ENCODE assay signal across 21 cellular contexts in the genomic region with DNA sequence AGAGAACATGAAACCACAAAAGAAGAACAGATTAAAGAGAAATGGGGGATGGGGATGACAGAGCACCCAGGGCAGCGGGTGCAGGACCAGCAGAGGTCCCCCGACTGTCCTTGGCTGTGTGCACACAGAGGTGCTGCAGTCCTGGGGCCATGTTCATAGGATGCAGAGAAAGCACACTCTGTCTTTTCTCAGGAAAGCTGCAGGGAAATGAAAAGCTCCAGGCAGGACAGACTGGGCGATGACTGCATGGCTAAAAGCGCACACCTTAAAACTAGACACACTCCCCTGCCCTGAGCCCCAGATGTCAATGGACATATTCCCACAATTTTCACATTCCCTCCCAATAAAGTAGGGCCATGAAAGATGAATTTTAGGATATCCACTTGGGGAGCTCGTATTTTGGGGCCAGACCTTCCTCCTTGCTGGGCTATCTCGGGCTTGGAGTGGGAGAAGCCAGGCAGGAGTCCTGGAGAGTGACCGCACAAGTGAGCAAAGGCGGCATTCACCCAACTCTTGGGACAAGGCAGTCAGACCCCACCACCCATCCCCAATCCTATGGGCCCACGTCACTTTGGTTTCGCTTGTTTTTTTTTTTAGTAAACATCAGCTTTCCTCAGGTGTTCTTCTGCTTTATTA. TPM values are rescaled to one million over a fixed set of nuclear protein-coding genes. Genes with fewer than 3 reads are reported as not detected.
DNase-seq lines count a peak whose midpoint lies in the region; ATAC-seq, FAIRE-seq and TF ChIP-seq lines count a peak whose summit lies in the region.
"Had no signal": no experiment of that assay in that cellular context is flagged by ENCODE, and none has a peak within 500 bp of the region (broad histone marks: within the 10 kb centered on the region; RNA-seq: fewer than 3 reads in every experiment).

No MANE protein-coding gene starts in this region.

- no peak for TF ChIP-seq POLR2A in A549 (IDR thresholded peaks at IDR 0.05; ENCODE audit: low read length)
- TF ChIP-seq POLR2A in H1 (IDR thresholded peaks at IDR 0.05; ENCODE audit: control extremely low read depth in 1 of 2, low read depth in 2 of 2, low read length in 2 of 2), result peak in 1 of 2 experiments; percentile 17; a peak in 1 of 3 replicates
- no peak for TF ChIP-seq POLR2A in ovary (IDR thresholded peaks at IDR 0.05)

- intact Hi-C loops in activated CD4-positive, alpha-beta T cell treated with anti-CD3 and anti-CD28 coated beads, Interleukin-2, amount 10 ng/mL, durations not matched to agents 24 days and 14 days (cut with micrococcal nuclease), result no loop called here
- intact Hi-C loops in ovary (cut with DNase I), result no loop called here

- H4K8ac ChIP-seq in H1 (ENCODE audit: extremely low read depth, insufficient read depth, low read length), result no peak overlapping the region

- no peak overlapping the region for H3K23ac ChIP-seq in H1 (ENCODE audit: insufficient read length)

- no peaks in the 10 kb centered on the region for H3K36me3 Mint-ChIP-seq in activated CD4-positive, alpha-beta T cell treated with anti-CD3 and anti-CD28 coated beads, Interleukin-2, amount 10 ng/mL, durations not matched to agents 24 days and 14 days (ENCODE audit: low read depth)
- H3K36me3 Mint-ChIP-seq in activated T-helper 17 cell treated with anti-CD3 and anti-CD28 coated beads, Interleukin-2, amount 50 U/mL, for 72 hours (ENCODE audit: low read depth), result no peaks in the 10 kb centered on the region

- CTCF ChIA-PET in A549 (lab: Yijun Ruan, JAX), result interaction anchor here (1.4 to 9.2 kb wide), 5 partner anchors 13 to 315 kb away, joined by 6 to 87 read pairs (median 23); a partner anchor contains a TSS
- CTCF ChIA-PET in H1 (lab: Charles Lee; ENCODE audit: partially characterized antibody), result interaction anchor here (1.0 to 4.7 kb wide), 9 partner anchors 9 to 315 kb away, joined by 3 to 65 read pairs (median 23); a partner anchor contains a TSS

- POLR2A ChIA-PET in A549 (lab: Yijun Ruan, JAX) (interaction anchor here (1.0 to 4.0 kb wide), 2 partner anchors 11 to 20 kb away, joined by 3 to 33 read pairs; no protein-coding TSS in a partner anchor), H1 (lab: Charles Lee; ENCODE audit: partially characterized antibody) (interaction anchor here (0.8 to 4.4 kb wide), 3 partner anchors 10 to 14 kb away, joined by 3 to 44 read pairs (median 17); a partner anchor contains a TSS)

- no peak overlapping the region for H2AK5ac ChIP-seq in H1 (ENCODE audit: low read depth, low read length)

- peaks cover 0 to 10% of the 10 kb centered on the region in 2 experiments for H4K20me1 ChIP-seq in H1 (replicated peaks in 1 of 2; ENCODE audit: control insufficient read depth in 1 of 2, insufficient read depth in 2 of 2, low read length in 2 of 2)

- H2BK12ac ChIP-seq in H1 (ENCODE audit: low read depth, low read length), result no peak overlapping the region; the same call in 1 of the 2 replicates

- no peaks in the 10 kb centered on the region for H3K9me3 ChIP-seq in A549
- H3K9me3 ChIP-seq in H1 (ENCODE audit: insufficient read depth in 2 of 2, low read depth in 1 of 2, low read length in 1 of 2), result no peaks in the 10 kb centered on the region
- H3K9me3 ChIP-seq in ovary, result no peaks in the 10 kb centered on the region
- H3K9me3 ChIP-seq: tibial nerve had no signal

- TF ChIP-seq CTCF in A549 (IDR thresholded peaks at IDR 0.05) (no peak), H1 (IDR thresholded peaks at IDR 0.05; ENCODE audit: control extremely low read depth in 1 of 3, insufficient read depth in 1 of 3, low read depth in 1 of 3, low read length in 3 of 3) (no peak), ovary (IDR thresholded peaks at IDR 0.05) (no peak)

- DNase-seq in activated CD4-positive, alpha-beta T cell treated with anti-CD3 and anti-CD28 coated beads for 48 hours, result peak; percentile 1
- no peak for DNase-seq in activated CD4-positive, alpha-beta T cell treated with anti-CD3 and anti-CD28 coated beads, Interleukin-2, amount 10 ng/mL, durations not matched to agents 24 days and 14 days
- DNase-seq in A549 (ENCODE audit: low read depth in 1 of 2, low spot score in 1 of 2), result no peak
- DNase-seq in H1 (ENCODE audit: low read depth in 1 of 2, low spot score in 2 of 2), result no peak
- DNase-seq in ovary, result peak in 3 of 5 donors; percentile 11 to 17 (median 11)
- DNase-seq: activated CD4-positive, alpha-beta T cell treated with anti-CD3 and anti-CD28 coated beads, Interleukin-2, amount 10 ng/mL, durations not matched to agents 7 days and 5 days; activated effector memory CD4-positive, alpha-beta T cell treated with Interleukin-2 at 50 U/mL for 16 hours; C1 segment of cervical spinal cord; kidney glomerular epithelial cell; NCI-H2029 had no signal

- peaks cover 29% of the 10 kb centered on the region for H3K27me3 Mint-ChIP-seq in activated CD4-positive, alpha-beta T cell treated with anti-CD3 and anti-CD28 coated beads, Interleukin-2, amount 10 ng/mL, durations not matched to agents 24 days and 14 days
- peaks cover 30% of the 10 kb centered on the region for H3K27me3 Mint-ChIP-seq in activated T-helper 17 cell treated with anti-CD3 and anti-CD28 coated beads, Interleukin-2, amount 50 U/mL, for 72 hours

- peaks cover 94% of the 10 kb centered on the region for H3K4me1 ChIP-seq in A549
- peaks cover 5 to 12% (median 10%) of the 10 kb centered on the region in 4 experiments for H3K4me1 ChIP-seq in H1 (replicated peaks in 1 of 4; ENCODE audit: control insufficient read depth in 3 of 4, insufficient read depth in 4 of 4, low read length in 3 of 4)
- H3K4me1 ChIP-seq in ovary (ENCODE audit: insufficient read depth), result peaks cover 10% of the 10 kb centered on the region

- H3K23me2 ChIP-seq in H1 (ENCODE audit: low read depth, low read length), result peaks cover 2% of the 10 kb centered on the region; the same call in 1 of the 2 replicates

- H3K27ac ChIP-seq in A549 (peak overlapping the region; percentile 89 to 97), H1 (ENCODE audit: low read depth, low read length) (no peak overlapping the region), ovary (no peak overlapping the region)
- H3K27ac ChIP-seq: hepatocyte, tibial nerve had no signal

- no peak overlapping the region for H2BK120ac ChIP-seq in H1 (replicated peaks; ENCODE audit: low read depth, low read length)

- no peaks in the 10 kb centered on the region for H3K9me3 Mint-ChIP-seq in activated CD4-positive, alpha-beta T cell treated with anti-CD3 and anti-CD28 coated beads, Interleukin-2, amount 10 ng/mL, durations not matched to agents 24 days and 14 days
- no peaks in the 10 kb centered on the region for H3K9me3 Mint-ChIP-seq in activated T-helper 17 cell treated with anti-CD3 and anti-CD28 coated beads, Interleukin-2, amount 50 U/mL, for 72 hours
- H3K9me3 Mint-ChIP-seq: activated CD4-positive, alpha-beta T cell treated with anti-CD3 and anti-CD28 coated beads, Interleukin-2, amount 10 ng/mL, durations not matched to agents 7 days and 5 days had no signal

- no peak overlapping the region for H3K9ac ChIP-seq in H1 (replicated peaks in 1 of 4; ENCODE audit: extremely low read depth in 1 of 4, low read depth in 3 of 4, low read length in 3 of 4)

- ATAC-seq in A549 (no peak), HG02970 (IDR thresholded peaks at IDR 0.05; ENCODE audit: low FRiP score, unreplicated experiment) (no peak), GM21381 (IDR thresholded peaks at IDR 0.05; ENCODE audit: unreplicated experiment) (no peak)
- ATAC-seq in activated T-helper 17 cell treated with anti-CD3 and anti-CD28 coated beads, Interleukin-2, amount 50 U/mL, for 72 hours (replicated peaks), result no peak

- H3K79me2 ChIP-seq in H1 (ENCODE audit: control insufficient read depth in 1 of 2, insufficient read depth in 2 of 2, low read length in 2 of 2), result no peaks in the 10 kb centered on the region
- H3K79me2 ChIP-seq: hepatocyte had no signal

- no peaks in the 10 kb centered on the region for H3K36me3 ChIP-seq in H1 (ENCODE audit: control insufficient read depth in 2 of 4, insufficient read depth in 4 of 4, low read length in 3 of 4)
- H3K36me3 ChIP-seq in ovary, result no peaks in the 10 kb centered on the region
- H3K36me3 ChIP-seq: tibial nerve had no signal

- TF ChIP-seq RAD21 in A549 (conservative IDR thresholded peaks at IDR 0.05 in 1 of 2, IDR thresholded peaks at IDR 0.05 in 1 of 2) (no peak), H1 (IDR thresholded peaks at IDR 0.05 in 1 of 2, conservative IDR thresholded peaks at IDR 0.05 in 1 of 2; ENCODE audit: low read depth in 2 of 2, low read length in 2 of 2) (no peak; a peak in 1 of 4 replicates)

- WGBS in A549 (ENCODE audit: missing lambda C conversion rate), result 92% methylated on average over 10 of the region's 10 CpGs
- 91% methylated on average over 10 of the region's 10 CpGs; no CpG with 5 or more reads in 1 of the 2 experiments for WGBS in H1 (ENCODE audit: extremely low coverage in 1 of 2, insufficient coverage in 1 of 2, insufficient read length in 1 of 2, insufficient replicate concordance in 2 of 2, low coverage in 1 of 2, low lambda C conversion rate in 2 of 2, missing lambda C conversion rate in 1 of 2), 2 experiments
- WGBS in ovary, 3 donors, result 95 to 96% (median 96%) methylated on average over 10 of the region's 10 CpGs

- no peak overlapping the region for H3K4ac ChIP-seq in H1 (replicated peaks; ENCODE audit: insufficient read length, low read depth, low read length)

- peak overlapping the region; percentile 11; the same call in 1 of the 2 replicates for H2BK20ac ChIP-seq in H1 (ENCODE audit: low read length)

- H3K4me3 ChIP-seq in A549, result no peak overlapping the region
- no peak overlapping the region for H3K4me3 ChIP-seq in H1 (ENCODE audit: extremely low read depth in 1 of 4, insufficient read depth in 2 of 4, low read depth in 3 of 4, low read length in 4 of 4)
- no peak overlapping the region for H3K4me3 ChIP-seq in ovary
- H3K4me3 ChIP-seq: hepatocyte, skin epidermis, tibial nerve had no signal

- no peaks in the 10 kb centered on the region for H3K4me1 Mint-ChIP-seq in activated CD4-positive, alpha-beta T cell treated with anti-CD3 and anti-CD28 coated beads, Interleukin-2, amount 10 ng/mL, durations not matched to agents 24 days and 14 days
- no peaks in the 10 kb centered on the region for H3K4me1 Mint-ChIP-seq in activated T-helper 17 cell treated with anti-CD3 and anti-CD28 coated beads, Interleukin-2, amount 50 U/mL, for 72 hours
- H3K4me1 Mint-ChIP-seq: activated CD4-positive, alpha-beta T cell treated with anti-CD3 and anti-CD28 coated beads, Interleukin-2, amount 10 ng/mL, durations not matched to agents 7 days and 5 days had no signal

- H3K4me2 ChIP-seq in A549 (peak overlapping the region; percentile 84), H1 (ENCODE audit: insufficient read depth in 1 of 2, low read depth in 2 of 2, low read length in 2 of 2) (no peak overlapping the region)
- H3K4me2 ChIP-seq: hepatocyte had no signal

- H3K14ac ChIP-seq in H1 (ENCODE audit: insufficient read length), result no peak overlapping the region

- H3K4me3 Mint-ChIP-seq in activated CD4-positive, alpha-beta T cell treated with anti-CD3 and anti-CD28 coated beads, Interleukin-2, amount 10 ng/mL, durations not matched to agents 24 days and 14 days, result no peak overlapping the region
- H3K4me3 Mint-ChIP-seq in activated T-helper 17 cell treated with anti-CD3 and anti-CD28 coated beads, Interleukin-2, amount 50 U/mL, for 72 hours, result no peak overlapping the region
- H3K4me3 Mint-ChIP-seq: activated CD4-positive, alpha-beta T cell treated with anti-CD3 and anti-CD28 coated beads, Interleukin-2, amount 10 ng/mL, durations not matched to agents 7 days and 5 days had no signal

- no peak overlapping the region for H4K5ac ChIP-seq in H1 (ENCODE audit: insufficient read length, low read depth, low read length)

- H3K27ac Mint-ChIP-seq in activated CD4-positive, alpha-beta T cell treated with anti-CD3 and anti-CD28 coated beads, Interleukin-2, amount 10 ng/mL, durations not matched to agents 24 days and 14 days, result no peak overlapping the region
- H3K27ac Mint-ChIP-seq in activated T-helper 17 cell treated with anti-CD3 and anti-CD28 coated beads, Interleukin-2, amount 50 U/mL, for 72 hours, result no peak overlapping the region
- H3K27ac Mint-ChIP-seq: activated CD4-positive, alpha-beta T cell treated with anti-CD3 and anti-CD28 coated beads, Interleukin-2, amount 10 ng/mL, durations not matched to agents 7 days and 5 days had no signal

- no peak overlapping the region for H2AFZ ChIP-seq in H1 (ENCODE audit: low read length)
- H2AFZ ChIP-seq: hepatocyte had no signal

- H3K18ac ChIP-seq in H1 (ENCODE audit: extremely low read depth, low read length), result no peak overlapping the region

- no peaks in the 10 kb centered on the region for H3K79me1 ChIP-seq in H1 (ENCODE audit: low read depth, low read length)

- no peak overlapping the region for H2BK5ac ChIP-seq in H1 (ENCODE audit: low read depth, low read length)

- TF ChIP-seq EP300 in A549 (IDR thresholded peaks at IDR 0.05) (no peak), H1 (IDR thresholded peaks at IDR 0.05; ENCODE audit: borderline replicate concordance in 1 of 2, low read depth in 2 of 2, low read length in 2 of 2) (no peak), ovary (IDR thresholded peaks at IDR 0.05) (no peak)

- H4K91ac ChIP-seq in H1 (replicated peaks; ENCODE audit: insufficient read length, low read length), result no peak overlapping the region

- no peak for FAIRE-seq in A549 (lab: Jason Lieb, UNC)
- FAIRE-seq in H1 (lab: Jason Lieb, UNC), result no peak
- FAIRE-seq: A204.1, astrocyte had no signal

- no peak overlapping the region for H3K56ac ChIP-seq in H1 (replicated peaks; ENCODE audit: insufficient read length, low read depth, low read length)

- H3K27me3 ChIP-seq in H1 (replicated peaks in 1 of 4; ENCODE audit: control insufficient read depth in 3 of 4, extremely low read depth in 1 of 4, insufficient read depth in 3 of 4, low read length in 3 of 4), result peaks cover 0 to 6% (median 2%) of the 10 kb centered on the region in 4 experiments; a peak in 4 of 7 replicates
- no peaks in the 10 kb centered on the region for H3K27me3 ChIP-seq in ovary
- H3K27me3 ChIP-seq: hepatocyte had no signal

- H2BK15ac ChIP-seq in H1 (ENCODE audit: low read length), result no peak overlapping the region

RNA-seq across cellular contexts. Expression of a gene that starts 13.0 kb away (rescaled TPM):
- not detected in 2 replicates for total RNA-seq in activated CD4-positive, alpha-beta T cell treated with anti-CD3 and anti-CD28 coated beads, Interleukin-2, amount 10 ng/mL, durations not matched to agents 24 days and 14 days
- polyA plus RNA-seq in A549 (2011; rRNA removed) (8.8 and 9.4 TPM in 2 replicates), A549 (2017; fragmentation: RNase III; extraction: RNeasy Plus Mini Kit Qiagen cat#74134 plus additional on column Dnase treatment) (25.8 to 29.9 TPM (median 28.6 TPM) in 3 replicates), H1 (2011; rRNA removed) (14.3 and 19.7 TPM in 2 replicates), ovary (under 1 TPM in 1 of 2 donors, not detected in 1; 0.22 TPM)
- polyA plus RNA-seq in A549 (2012; cell fraction: cytosol; rRNA removed), result 17.3 and 29.5 TPM in 2 replicates
- polyA plus RNA-seq in A549 (2012; cell fraction: nucleus; rRNA removed), result 62.0 and 88.1 TPM in 2 replicates
- 14.3 and 17.6 TPM in 2 replicates for polyA minus RNA-seq in A549 (2011; rRNA and poly(A)+ RNA removed)
- 17.8 and 18.6 TPM in 2 replicates for total RNA-seq in H1 (2021; fragmentation: NEBNext Ultra II Directional; extraction: Animal tissue kit (Norgen Biotek cat#: 25700))
- 15.7 TPM for polyA plus RNA-seq in H1 (2011; cell fraction: cytosol; rRNA removed)
- 60.7 TPM for polyA plus RNA-seq in H1 (2011; cell fraction: nucleus; rRNA removed)
- 5.2 to 15.3 TPM (median 12.7 TPM) in 4 replicates for polyA plus RNA-seq in H1 (2012, experiment 1 of 2)
- polyA plus RNA-seq in H1 (2012, experiment 2 of 2), result 10.9 TPM
- polyA plus RNA-seq in H1 (2013, experiment 1 of 2), result 5.4 TPM
- 4.6 TPM for polyA plus RNA-seq in H1 (2013, experiment 2 of 2)
- 10.2 and 12.8 TPM in 2 replicates for polyA minus RNA-seq in H1 (2011; rRNA and poly(A)+ RNA removed)
- polyA minus RNA-seq in H1 (2011; cell fraction: cytosol; rRNA and poly(A)+ RNA removed), result 18.2 TPM
- polyA minus RNA-seq in H1 (2011; cell fraction: nucleus; rRNA and poly(A)+ RNA removed), result 42.1 TPM
- total RNA-seq in ovary, result 1 to 10 TPM in 1 of 7 donors, under 1 TPM in 3, not detected in 3; 0.27 to 2.4 (median 0.78) TPM
- total RNA-seq in activated T-helper 17 cell treated with anti-CD3 and anti-CD28 coated beads, Interleukin-2, amount 50 U/mL, for 72 hours, result not detected
- total RNA-seq: activated CD4-positive, alpha-beta T cell treated with anti-CD3 and anti-CD28 coated beads, Interleukin-2, amount 10 ng/mL, durations not matched to agents 7 days and 5 days; mononuclear cell; NCI-H460; SK-MEL-5 had no signal

RNA-seq across cellular contexts. Expression of a gene that starts 35.4 kb away (rescaled TPM):
- total RNA-seq in activated CD4-positive, alpha-beta T cell treated with anti-CD3 and anti-CD28 coated beads, Interleukin-2, amount 10 ng/mL, durations not matched to agents 24 days and 14 days, result 1.3 and 1.8 TPM in 2 replicates
- polyA plus RNA-seq in A549 (2011; rRNA removed), result 3.3 and 3.5 TPM in 2 replicates
- polyA plus RNA-seq in A549 (2012; cell fraction: cytosol; rRNA removed), result 3.5 and 4.3 TPM in 2 replicates
- 4.5 and 4.8 TPM in 2 replicates for polyA plus RNA-seq in A549 (2012; cell fraction: nucleus; rRNA removed)
- 2.8 to 3.6 TPM (median 3.2 TPM) in 3 replicates for polyA plus RNA-seq in A549 (2017; fragmentation: RNase III; extraction: RNeasy Plus Mini Kit Qiagen cat#74134 plus additional on column Dnase treatment)
- polyA minus RNA-seq in A549 (2011; rRNA and poly(A)+ RNA removed), result 4.1 and 5.5 TPM in 2 replicates
- total RNA-seq in H1 (2021; fragmentation: NEBNext Ultra II Directional; extraction: Animal tissue kit (Norgen Biotek cat#: 25700)), result 0.61 and 1.5 TPM in 2 replicates
- 0.39 and 0.58 TPM in 2 replicates for polyA plus RNA-seq in H1 (2011; rRNA removed)
- 0.47 TPM for polyA plus RNA-seq in H1 (2011; cell fraction: cytosol; rRNA removed)
- 1.1 TPM for polyA plus RNA-seq in H1 (2011; cell fraction: nucleus; rRNA removed)
- 0.34 to 0.76 TPM (median 0.43 TPM) in 4 replicates for polyA plus RNA-seq in H1 (2012, experiment 1 of 2)
- 0.08 TPM for polyA plus RNA-seq in H1 (2012, experiment 2 of 2)
- polyA plus RNA-seq in H1 (2013, experiment 1 of 2), result 0.43 TPM
- 0.44 TPM for polyA plus RNA-seq in H1 (2013, experiment 2 of 2)
- polyA minus RNA-seq in H1 (2011; rRNA and poly(A)+ RNA removed), result 0.46 and 1.0 TPM in 2 replicates
- 1.8 TPM for polyA minus RNA-seq in H1 (2011; cell fraction: cytosol; rRNA and poly(A)+ RNA removed)
- 1.3 TPM for polyA minus RNA-seq in H1 (2011; cell fraction: nucleus; rRNA and poly(A)+ RNA removed)
- 1 to 10 TPM in 6 of 7 donors, under 1 TPM in 1; 0.24 to 5.3 (median 3.2) TPM for total RNA-seq in ovary
- polyA plus RNA-seq in ovary, result 1 to 10 TPM; 1.2 to 4.6 TPM
- total RNA-seq in activated T-helper 17 cell treated with anti-CD3 and anti-CD28 coated beads, Interleukin-2, amount 50 U/mL, for 72 hours, result under 1 TPM; 0.37 to 0.56 TPM
- total RNA-seq: SK-MEL-5 had no signal

Comparison
In these comparisons a context has a peak if more than half of its experiments do, and no peak if none do; other contexts are left out.
1. DNase-seq: peak in activated CD4-positive, alpha-beta T cell treated with anti-CD3 and anti-CD28 coated beads for 48 hours (single experiment) and ovary (3 of 5); none in activated CD4-positive, alpha-beta T cell treated with anti-CD3 and anti-CD28 coated beads, Interleukin-2, amount 10 ng/mL, durations not matched to agents 24 days and 14 days (single experiment), A549 (0 of 2) and H1 (0 of 2).
2. H3K27ac ChIP-seq: peak in A549 (2 of 2); none in H1 (single experiment) and ovary (0 of 2).